ENCODE assay signal across 12 cellular contexts in the genomic region with DNA sequence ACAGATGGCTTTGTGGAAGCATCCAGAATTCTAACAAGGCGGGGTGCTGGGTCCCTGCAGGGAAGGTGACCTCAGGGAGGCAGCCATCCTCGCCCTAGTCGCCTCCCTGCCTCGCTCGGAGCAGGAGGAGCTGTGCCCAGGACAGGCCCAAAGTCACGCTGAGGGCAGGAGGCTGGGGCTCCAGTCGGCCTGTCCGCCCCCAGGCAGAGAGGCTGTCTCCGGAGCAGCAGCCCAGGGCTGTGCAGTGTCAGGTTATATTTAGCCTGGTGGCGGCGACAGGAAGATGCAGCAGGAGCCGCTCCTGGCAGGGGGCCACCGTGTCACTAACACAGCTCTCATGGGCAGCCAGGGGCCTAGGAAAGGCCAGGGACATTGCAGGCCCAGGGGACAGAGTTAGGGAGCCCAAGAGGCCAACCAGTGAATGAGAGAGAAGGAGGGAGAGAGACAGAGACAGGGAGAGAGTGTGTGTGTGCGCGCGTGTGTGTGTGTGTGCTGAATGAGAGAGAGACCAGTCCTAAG. TPM values are rescaled to one million over a fixed set of nuclear protein-coding genes. Genes with fewer than 3 reads are reported as not detected.
DNase-seq lines count a peak whose midpoint lies in the region; ATAC-seq and TF ChIP-seq lines count a peak whose summit lies in the region.
"Had no signal": no experiment of that assay in that cellular context is flagged by ENCODE, and none has a peak within 500 bp of the region (broad histone marks: within the 10 kb centered on the region; RNA-seq: fewer than 3 reads in every experiment).

No MANE protein-coding gene starts in this region.

- ATAC-seq in left lobe of liver, result peak; percentile 61
- no peak for ATAC-seq in GM19455 (IDR thresholded peaks at IDR 0.05; ENCODE audit: unreplicated experiment)
- ATAC-seq in CD4-positive, alpha-beta T cell (ENCODE audit: poor library complexity), result no peak
- ATAC-seq: activated T-cell treated with anti-CD3 and anti-CD28 coated beads, Interleukin-2, amount 50 U/mL, for 72 hours had no signal

- POLR2A ChIA-PET in CD4-positive, alpha-beta T cell (lab: Charles Lee), result no interaction called here

- H3K9me3 Mint-ChIP-seq in CD4-positive, alpha-beta T cell, result no peaks in the 10 kb centered on the region
- H3K9me3 Mint-ChIP-seq: activated T-cell treated with anti-CD3 and anti-CD28 coated beads, Interleukin-2, amount 50 U/mL, for 72 hours had no signal

- H3K9me3 ChIP-seq in CD4-positive, alpha-beta T cell (ENCODE audit: control insufficient read depth, low read length), result no peaks in the 10 kb centered on the region

- peak overlapping the region; percentile 80 for H3K27ac ChIP-seq in VCaP
- H3K27ac ChIP-seq in CD4-positive, alpha-beta T cell (ENCODE audit: low read depth, low read length), result no peak overlapping the region

- peaks cover 23% of the 10 kb centered on the region for H3K4me1 Mint-ChIP-seq in CD4-positive, alpha-beta T cell (ENCODE audit: low read depth)

- DNase-seq in COLO668 (lab: John Stamatoyannopoulos, UW; ENCODE audit: unreplicated experiment) (peak; percentile 49), NCI-H1092 treated with DMSO at 0.1 percent for 48 hours (lab: John Stamatoyannopoulos, UW) (peak; percentile 22), left lobe of liver (ENCODE audit: low spot score) (peak; percentile 60), RKO (ENCODE audit: low spot score) (no peak)
- DNase-seq in CD4-positive, alpha-beta T cell, result no peak
- no peak for DNase-seq in stimulated activated CD4-positive, alpha-beta T cell treated with anti-CD3 and anti-CD28 coated beads, Interleukin-1b, Interleukin-23, amount 100 ng/mL, for 48 hours
- DNase-seq: activated T-cell treated with anti-CD3 and anti-CD28 coated beads, Interleukin-2, amount 50 U/mL, for 72 hours; CD4-positive, CD25-positive, alpha-beta regulatory T cell; NCI-H1436 had no signal

- CTCF ChIA-PET in CD4-positive, alpha-beta T cell (lab: Charles Lee), result no interaction called here

- no peaks in the 10 kb centered on the region for H3K36me3 Mint-ChIP-seq in CD4-positive, alpha-beta T cell (ENCODE audit: low read depth)

- no peak overlapping the region for H3K4me3 Mint-ChIP-seq in CD4-positive, alpha-beta T cell
- H3K4me3 Mint-ChIP-seq: activated T-cell treated with anti-CD3 and anti-CD28 coated beads, Interleukin-2, amount 50 U/mL, for 72 hours; CD4-positive, CD25-positive, alpha-beta regulatory T cell had no signal

- peak; percentile 56 for TF ChIP-seq CTCF in VCaP (conservative IDR thresholded peaks at IDR 0.05)
- TF ChIP-seq CTCF in CD4-positive, alpha-beta T cell (IDR thresholded peaks at IDR 0.05), result no peak

- intact Hi-C loops in CD4-positive, alpha-beta T cell (cut with DNase I, micrococcal nuclease), result no loop called here

- H3K27me3 ChIP-seq in CD4-positive, alpha-beta T cell (ENCODE audit: control insufficient read depth, insufficient read depth, low read length), result no peaks in the 10 kb centered on the region
- H3K27me3 ChIP-seq: dorsolateral prefrontal cortex had no signal

- H3K27me3 Mint-ChIP-seq in CD4-positive, alpha-beta T cell, result peaks cover 14% of the 10 kb centered on the region

- H3K27ac Mint-ChIP-seq in CD4-positive, alpha-beta T cell, result no peak overlapping the region
- H3K27ac Mint-ChIP-seq: activated T-cell treated with anti-CD3 and anti-CD28 coated beads, Interleukin-2, amount 50 U/mL, for 72 hours; CD4-positive, CD25-positive, alpha-beta regulatory T cell had no signal

RNA-seq across cellular contexts. Expression of gene KCNH2, which starts 13.5 kb away (rescaled TPM):
- total RNA-seq in left lobe of liver, result 0.28 TPM
- 1 to 10 TPM; 1.9 to 2.3 TPM for total RNA-seq in CD4-positive, alpha-beta T cell

RNA-seq across cellular contexts. Expression of gene NOS3, which starts 26.2 kb away (rescaled TPM):
- 8.7 TPM for total RNA-seq in left lobe of liver
- 1 to 10 TPM; 3.9 to 7.1 TPM for total RNA-seq in CD4-positive, alpha-beta T cell

RNA-seq across cellular contexts. Expression of gene ATG9B, which starts 59.6 kb away (rescaled TPM):
- not detected for total RNA-seq in left lobe of liver
- 10 to 100 TPM; 16.8 to 17.1 TPM for total RNA-seq in CD4-positive, alpha-beta T cell

Comparison
In these comparisons a context has a peak if more than half of its experiments do, and no peak if none do; other contexts are left out.
1. DNase-seq: peak in COLO668 (single experiment), NCI-H1092 treated with DMSO at 0.1 percent for 48 hours (single experiment) and left lobe of liver (single experiment); none in RKO (single experiment), CD4-positive, alpha-beta T cell (0 of 10) and stimulated activated CD4-positive, alpha-beta T cell treated with anti-CD3 and anti-CD28 coated beads, Interleukin-1b, Interleukin-23, amount 100 ng/mL, for 48 hours (single experiment).
2. RNA of gene ATG9B, which starts 59.6 kb away (total RNA-seq): 16.8 to 17.1 TPM in CD4-positive, alpha-beta T cell; not detected in left lobe of liver (single experiment); every median in the first group is over 10 times any median in the second.